Comparison of ENCODE assay signal across 21 cellular contexts in genomic region chr16:48282636-48283263, GRCh38. TPM values are rescaled to one million over a fixed set of nuclear protein-coding genes. Genes with fewer than 3 reads are reported as not detected.
A peak's percentile ranks its signal among the peaks of the same experiment; 100 is the strongest.
DNase-seq lines count a peak whose midpoint lies in the region; ATAC-seq and TF ChIP-seq lines count a peak whose summit lies in the region.
"Had no signal": no experiment of that assay in that cellular context is flagged by ENCODE, and none has a peak within 500 bp of the region (broad histone marks: within the 10 kb centered on the region; RNA-seq: fewer than 3 reads in every experiment).

No MANE protein-coding gene starts in this region.

- DNase-seq in amniotic epithelial cell (ENCODE audit: low read depth), result peak; percentile 34
- peak; percentile 49 for DNase-seq in medulla oblongata (ENCODE audit: extremely low spot score)
- no peak for DNase-seq in activated T-cell treated with anti-CD3 and anti-CD28 coated beads, Interleukin-2, amount 50 U/mL, for 72 hours
- no peak for DNase-seq in transverse colon
- DNase-seq: ACHN; activated CD4-positive, alpha-beta T cell treated with anti-CD3 and anti-CD28 coated beads, Interleukin-2, amount 50 U/mL, for 1 hour; DMS79 treated with DMSO at 0.1 percent for 48 hours; effector CD4-positive, alpha-beta T cell; esophagus squamous epithelium; midbrain; NCI-H1694 treated with DMSO at 0.1 percent for 48 hours; NCI-H510A; stimulated activated naive CD4-positive, alpha-beta T cell; upper lobe of right lung had no signal

- H3K4me1 ChIP-seq in gastroesophageal sphincter (peaks cover 3 to 42% (median 7%) of the 10 kb centered on the region in 3 donors), transverse colon (peaks cover 0 to 11% (median 0%) of the 10 kb centered on the region in 4 donors)
- H3K4me1 ChIP-seq: upper lobe of right lung had no signal

- intact Hi-C loops in transverse colon (cut with DNase I; ENCODE audit: low total_unique reads), result no loop called here

- WGBS in gastroesophageal sphincter (ENCODE audit: low coverage in 1 of 2), 2 donors, result 43 to 56% methylated on average over 2 of the region's 2 CpGs
- WGBS in transverse colon (ENCODE audit: low coverage in 1 of 2), 2 donors, result 77 to 79% methylated on average over 2 of the region's 2 CpGs

- H3K9me3 Mint-ChIP-seq in activated T-cell treated with anti-CD3 and anti-CD28 coated beads, Interleukin-2, amount 50 U/mL, for 72 hours, result peaks cover 0 to 5% of the 10 kb centered on the region in 2 donors

- no peak overlapping the region for H3K27ac Mint-ChIP-seq in activated T-cell treated with anti-CD3 and anti-CD28 coated beads, Interleukin-2, amount 50 U/mL, for 72 hours
- H3K27ac Mint-ChIP-seq: activated naive CD4-positive, alpha-beta T cell treated with anti-CD3 and anti-CD28 coated beads, Interleukin-2, amount 50 U/mL, for 72 hours had no signal

- TF ChIP-seq CTCF in 22Rv1 (IDR thresholded peaks at IDR 0.05) (no peak), gastroesophageal sphincter (IDR thresholded peaks at IDR 0.05) (no peak), transverse colon (IDR thresholded peaks at IDR 0.05) (no peak)

- H3K27ac ChIP-seq in 22Rv1 (peak overlapping the region; percentile 84), gastroesophageal sphincter (peak overlapping the region in 3 of 4 donors; percentile 33 to 52 (median 43)), transverse colon (peak overlapping the region in 1 of 4 donors; percentile 13)
- H3K27ac ChIP-seq: esophagus squamous epithelium, hepatocyte, upper lobe of right lung had no signal

- TF ChIP-seq EP300 in gastroesophageal sphincter (IDR thresholded peaks at IDR 0.05) (no peak), transverse colon (IDR thresholded peaks at IDR 0.05; ENCODE audit: low read depth) (no peak)

- peaks cover 22 to 46% of the 10 kb centered on the region in 2 donors for H3K36me3 Mint-ChIP-seq in activated T-cell treated with anti-CD3 and anti-CD28 coated beads, Interleukin-2, amount 50 U/mL, for 72 hours (ENCODE audit: insufficient read depth in 2 of 2)

- no peak for TF ChIP-seq POLR2A in gastroesophageal sphincter (IDR thresholded peaks at IDR 0.05)
- TF ChIP-seq POLR2A in transverse colon (IDR thresholded peaks at IDR 0.05), result no peak

- no peaks in the 10 kb centered on the region for H3K4me1 Mint-ChIP-seq in activated T-cell treated with anti-CD3 and anti-CD28 coated beads, Interleukin-2, amount 50 U/mL, for 72 hours (ENCODE audit: low read depth)

- no peaks in the 10 kb centered on the region for H3K27me3 Mint-ChIP-seq in activated T-cell treated with anti-CD3 and anti-CD28 coated beads, Interleukin-2, amount 50 U/mL, for 72 hours (ENCODE audit: low read depth)

- no peak overlapping the region for H3K4me3 ChIP-seq in gastroesophageal sphincter
- no peak overlapping the region for H3K4me3 ChIP-seq in transverse colon
- H3K4me3 ChIP-seq: esophagus squamous epithelium, HAP-1, hepatocyte, upper lobe of right lung had no signal

- H3K9me3 ChIP-seq in gastroesophageal sphincter (peaks cover 0 to 8% (median 0%) of the 10 kb centered on the region in 3 donors), transverse colon (peaks cover 3 to 8% of the 10 kb centered on the region in 2 donors)
- H3K9me3 ChIP-seq: upper lobe of right lung had no signal

- H3K36me3 ChIP-seq in gastroesophageal sphincter (peaks cover 3 to 35% of the 10 kb centered on the region in 2 donors), transverse colon (peaks cover 0 to 29% (median 8%) of the 10 kb centered on the region in 4 donors)

- in situ Hi-C loops in transverse colon (cut with MboI; ENCODE audit: low pct_ligation_motif_present in 1 of 4, low pct_unique_long_range_greater_than_20kb in 1 of 4, low sequenced_read_pairs in 3 of 4), result no loop called here

- peak; percentile 39 for ATAC-seq in gastroesophageal sphincter
- ATAC-seq in activated T-cell treated with anti-CD3 and anti-CD28 coated beads, Interleukin-2, amount 50 U/mL, for 72 hours (replicated peaks in 1 of 2), result no peak
- ATAC-seq in GM21390 (IDR thresholded peaks at IDR 0.05; ENCODE audit: unreplicated experiment), result no peak
- ATAC-seq in GM19452 (IDR thresholded peaks at IDR 0.05; ENCODE audit: unreplicated experiment), result no peak
- ATAC-seq: activated naive CD4-positive, alpha-beta T cell treated with anti-CD3 and anti-CD28 coated beads, Interleukin-2, amount 50 U/mL, for 72 hours; upper lobe of right lung had no signal

- no peaks in the 10 kb centered on the region for H3K27me3 ChIP-seq in gastroesophageal sphincter
- H3K27me3 ChIP-seq in transverse colon, result no peaks in the 10 kb centered on the region
- H3K27me3 ChIP-seq: esophagus squamous epithelium, hepatocyte, upper lobe of right lung had no signal

- no peak overlapping the region for H3K4me3 Mint-ChIP-seq in activated T-cell treated with anti-CD3 and anti-CD28 coated beads, Interleukin-2, amount 50 U/mL, for 72 hours

RNA-seq across cellular contexts. Expression of gene ABCC11, which starts 35.4 kb away (rescaled TPM):
- total RNA-seq in gastroesophageal sphincter (not detected), transverse colon (10 to 100 TPM in 1 of 4 donors, under 1 TPM in 2, not detected in 1; 0.16 to 10.7 (median 0.27) TPM)
- total RNA-seq in activated T-cell treated with anti-CD3 and anti-CD28 coated beads, Interleukin-2, amount 50 U/mL, for 72 hours, result under 1 TPM; 0.07 to 0.17 TPM
- total RNA-seq: upper lobe of right lung had no signal

RNA-seq across cellular contexts. Expression of gene LONP2, which starts 38.6 kb away (rescaled TPM):
- 10 to 100 TPM; 61.5 to 83.7 (median 72.3) TPM for total RNA-seq in gastroesophageal sphincter
- 10 to 100 TPM; 50.8 to 55.3 TPM for total RNA-seq in activated T-cell treated with anti-CD3 and anti-CD28 coated beads, Interleukin-2, amount 50 U/mL, for 72 hours
- 100 to 1,000 TPM in 1 of 4 donors, 10 to 100 TPM in 3; 51.3 to 104 (median 65.3) TPM for total RNA-seq in transverse colon

Comparison
In these comparisons a context has a peak if more than half of its experiments do, and no peak if none do; other contexts are left out.
1. DNase-seq: peak in amniotic epithelial cell (single experiment) and medulla oblongata (single experiment); none in activated T-cell treated with anti-CD3 and anti-CD28 coated beads, Interleukin-2, amount 50 U/mL, for 72 hours (0 of 2) and transverse colon (single experiment).